In genomic region chr17:19726615-19727376, GRCh38 we compare ENCODE assay signal across 14 cellular contexts. TPM values are rescaled to one million over a fixed set of nuclear protein-coding genes. Genes with fewer than 3 reads are reported as not detected.
DNase-seq lines count a peak whose midpoint lies in the region; ATAC-seq and TF ChIP-seq lines count a peak whose summit lies in the region.
"Had no signal": no experiment of that assay in that cellular context is flagged by ENCODE, and none has a peak within 500 bp of the region (broad histone marks: within the 10 kb centered on the region; RNA-seq: fewer than 3 reads in every experiment).

No MANE protein-coding gene starts in this region.

- H3K4me2 ChIP-seq in OCI-LY7 (ENCODE audit: low read length): no peak overlapping the region
- no peak overlapping the region for H3K4me2 ChIP-seq in H9 (ENCODE audit: insufficient read depth, insufficient read length, low read length)

- H3K4me3 ChIP-seq in duodenal mucosa (ENCODE audit: low read depth in 1 of 2, low read length in 2 of 2) (no peak overlapping the region), testis (no peak overlapping the region), OCI-LY7 (ENCODE audit: low read depth, low read length, poor library complexity, severe bottlenecking) (no peak overlapping the region)

- H2BK120ac ChIP-seq in H9 (ENCODE audit: low read depth, low read length, poor library complexity, severe bottlenecking): no peak overlapping the region

- POLR2A ChIA-PET in RWPE1 (lab: Yijun Ruan, JAX; ENCODE audit: low non-redundant PET): interaction anchor here (1.6 kb wide), 1 partner anchor 25 kb away, joined by 5 read pairs; no protein-coding TSS in a partner anchor
- POLR2A ChIA-PET in OCI-LY7 (lab: Charles Lee): interaction anchor here (1.1 kb wide), 1 partner anchor 31 kb away, joined by 5 read pairs; no protein-coding TSS in a partner anchor

- no peaks in the 10 kb centered on the region for H3K79me1 ChIP-seq in H9 (ENCODE audit: insufficient read depth, low read depth, low read length, poor library complexity, severe bottlenecking)

- H3K23ac ChIP-seq in H9 (ENCODE audit: insufficient read length, low read depth, low read length): no peak overlapping the region

- no peaks in the 10 kb centered on the region for H4K20me1 ChIP-seq in OCI-LY7 (ENCODE audit: insufficient read depth, low read length)
- H4K20me1 ChIP-seq in H9 (ENCODE audit: control insufficient read depth, insufficient read depth, insufficient read length): no peaks in the 10 kb centered on the region

- H3K4ac ChIP-seq in H9 (ENCODE audit: low read depth, low read length): no peak overlapping the region

- no peak overlapping the region for H3K14ac ChIP-seq in H9 (ENCODE audit: insufficient read depth, low read length)

- no peak overlapping the region for H4K91ac ChIP-seq in H9 (ENCODE audit: insufficient read length, low read depth, low read length)

- H3K27me3 Mint-ChIP-seq in H9 (ENCODE audit: low read depth): peaks cover 4% of the 10 kb centered on the region

- H3K27ac ChIP-seq in RWPE1 (peak overlapping the region; percentile 100), duodenal mucosa (ENCODE audit: low read depth, low read length) (peak overlapping the region; percentile 8), testis (peak overlapping the region; percentile 95 to 96), OCI-LY7 (ENCODE audit: low read depth, low read length, poor library complexity, severe bottlenecking) (no peak overlapping the region), H9 (ENCODE audit: insufficient read length, low read depth, low read length) (no peak overlapping the region)

- no peak overlapping the region for H4K8ac ChIP-seq in H9 (replicated peaks; ENCODE audit: insufficient read length, low read depth, low read length)

- DNase-seq in RWPE1 (ENCODE audit: low spot score) (no peak), medulla oblongata (ENCODE audit: extremely low spot score) (peak; percentile 22), testis (no peak), OCI-LY7 (ENCODE audit: low spot score) (no peak), H9 (no peak)
- no peak for DNase-seq in stimulated activated naive CD4-positive, alpha-beta T cell (lab: John Stamatoyannopoulos, UW)
- DNase-seq: activated CD4-positive, CD25-positive, alpha-beta regulatory T cell treated with anti-CD3 and anti-CD28 coated beads, Interleukin-2, amount 50 U/mL, for 72 hours; activated naive CD4-positive, alpha-beta T cell; stimulated activated CD4-positive, alpha-beta T cell treated with anti-CD3 and anti-CD28 coated beads, Interleukin-2, amount 100 ng/mL, for 48 hours had no signal

- intact Hi-C loops in testis (cut with DNase I; ENCODE audit: low total_unique reads): loop anchor here (5.0 kb wide), 1 partner anchor 79 kb away; the partner anchor contains the start of gene ALDH3A2
- intact Hi-C loops in OCI-LY7 (cut with micrococcal nuclease; ENCODE audit: unreplicated experiment): no loop called here

- no peak overlapping the region for H3T11ph ChIP-seq in H9 (ENCODE audit: low read length)

- H3K4me1 ChIP-seq in duodenal mucosa (ENCODE audit: control insufficient read depth in 1 of 2, insufficient read depth in 2 of 2, low read length in 2 of 2) (peaks cover 15 to 19% of the 10 kb centered on the region in 2 donors), testis (peaks cover 47% of the 10 kb centered on the region), OCI-LY7 (ENCODE audit: insufficient read depth, low read length, poor library complexity, severe bottlenecking) (no peaks in the 10 kb centered on the region), H9 (ENCODE audit: insufficient read depth, low read length) (no peaks in the 10 kb centered on the region)

- H3K9me3 ChIP-seq in duodenal mucosa (ENCODE audit: control insufficient read depth in 1 of 2, low read length in 2 of 2) (no peaks in the 10 kb centered on the region), testis (no peaks in the 10 kb centered on the region), OCI-LY7 (ENCODE audit: low read length) (no peaks in the 10 kb centered on the region), H9 (ENCODE audit: control insufficient read depth, low read depth, low read length) (no peaks in the 10 kb centered on the region)

- H3K23me2 ChIP-seq in H9 (ENCODE audit: insufficient read length, low read depth, low read length, poor library complexity, severe bottlenecking): no peaks in the 10 kb centered on the region

- H2AFZ ChIP-seq in OCI-LY7 (ENCODE audit: low read length) (no peak overlapping the region), H9 (ENCODE audit: low read length) (no peak overlapping the region)

- no peak overlapping the region for H2BK20ac ChIP-seq in H9 (ENCODE audit: low read depth, low read length, poor library complexity, severe bottlenecking)

- H3K27me3 ChIP-seq in duodenal mucosa (ENCODE audit: control insufficient read depth in 1 of 2, insufficient read depth in 2 of 2, low read length in 2 of 2): no peaks in the 10 kb centered on the region
- H3K27me3 ChIP-seq in testis: no peaks in the 10 kb centered on the region
- no peaks in the 10 kb centered on the region for H3K27me3 ChIP-seq in H9 (ENCODE audit: insufficient read depth, low read length)

- no peak overlapping the region for H3K4me3 Mint-ChIP-seq in H9

- H2AK5ac ChIP-seq in H9 (ENCODE audit: insufficient read length, low read length): no peak overlapping the region

- H3K36me3 Mint-ChIP-seq in H9 (ENCODE audit: insufficient read depth in 1 of 3, low read depth in 3 of 3): no peaks in the 10 kb centered on the region

- no peaks in the 10 kb centered on the region for H3K9me3 Mint-ChIP-seq in H9

- CTCF ChIA-PET in RWPE1 (lab: Yijun Ruan, JAX): interaction anchor here (1.0 to 1.6 kb wide), 4 partner anchors 11 to 40 kb away, joined by 3 to 8 read pairs (median 6); partner anchors contain the start of gene SLC47A2
- CTCF ChIA-PET in OCI-LY7 (lab: Charles Lee; ENCODE audit: unreplicated experiment): no interaction called here

- TF ChIP-seq POLR2A in testis (IDR thresholded peaks at IDR 0.05): no peak

- H3K27ac Mint-ChIP-seq in H9: no peak overlapping the region

- H4K5ac ChIP-seq in H9 (ENCODE audit: insufficient read length, low read depth, low read length): no peak overlapping the region

- TF ChIP-seq CTCF in RWPE1 (conservative IDR thresholded peaks at IDR 0.05; ENCODE audit: low read depth) (no peak), testis (IDR thresholded peaks at IDR 0.05) (no peak), OCI-LY7 (conservative IDR thresholded peaks at IDR 0.05; ENCODE audit: low read length) (no peak), H9 (conservative IDR thresholded peaks at IDR 0.05) (no peak)

- H3K18ac ChIP-seq in H9 (ENCODE audit: insufficient read length, low read depth, low read length): no peak overlapping the region

- H2BK12ac ChIP-seq in H9 (ENCODE audit: insufficient read length, low read depth, low read length): no peak overlapping the region

- H3K9ac ChIP-seq in duodenal mucosa (ENCODE audit: low read depth in 1 of 2, low read length in 2 of 2) (no peak overlapping the region), H9 (ENCODE audit: extremely low read depth, insufficient read length, low read length) (no peak overlapping the region)

- no peak overlapping the region for H3K56ac ChIP-seq in H9 (ENCODE audit: insufficient read length, low read depth, low read length)

- H3K79me2 ChIP-seq in OCI-LY7 (ENCODE audit: insufficient read depth, low read depth, low read length): no peaks in the 10 kb centered on the region
- no peaks in the 10 kb centered on the region for H3K79me2 ChIP-seq in H9 (ENCODE audit: insufficient read depth, low read length)

- H3K36me3 ChIP-seq in duodenal mucosa (ENCODE audit: control insufficient read depth in 1 of 2, insufficient read depth in 2 of 2, low read length in 2 of 2) (no peaks in the 10 kb centered on the region), testis (ENCODE audit: low read depth, missing control alignments) (no peaks in the 10 kb centered on the region), OCI-LY7 (ENCODE audit: insufficient read depth, low read length) (no peaks in the 10 kb centered on the region)

- no peak for ATAC-seq in GM18909 (IDR thresholded peaks at IDR 0.05; ENCODE audit: poor library complexity, unreplicated experiment)

- H3K9me2 ChIP-seq in OCI-LY7 (ENCODE audit: insufficient read depth, low read length): no peaks in the 10 kb centered on the region

- no peak overlapping the region for H2BK5ac ChIP-seq in H9 (ENCODE audit: insufficient read length, low read length)

- WGBS in testis, 2 donors: 59 to 69% methylated on average over 7 of the region's 7 CpGs
- no CpG with 5 or more reads among the region's 7 CpGs for WGBS in H9 (ENCODE audit: extremely low coverage, insufficient read length, low lambda C conversion rate)

- BruUV-seq in OCI-LY7 (replicated peaks; lab: Mats Ljungman, UMichigan): no TSS peak

- no peaks in the 10 kb centered on the region for H3K4me1 Mint-ChIP-seq in H9

- no peak overlapping the region for H2BK15ac ChIP-seq in H9 (ENCODE audit: low read depth, low read length)

RNA-seq across cellular contexts. Expression of gene SLC47A2, which starts 10.4 kb away (rescaled TPM):
- total RNA-seq in testis (under 1 TPM; 0.16 to 0.50 TPM), OCI-LY7 (2022) (not detected in 2 replicates), H9 (2021) (not detected in 2 replicates)
- 1.1 TPM for polyA plus RNA-seq in testis (ENCODE audit: insufficient read depth, low read depth, low replicate concordance)
- total RNA-seq in OCI-LY7 (2014; rRNA removed; shearing (Covaris generic)): not detected in 2 replicates
- total RNA-seq: epithelial cell of proximal tubule, mononuclear cell, RPMI7951 had no signal

RNA-seq across cellular contexts. Expression of gene ALDH3A1, which starts 21.3 kb away (rescaled TPM):
- total RNA-seq in testis (1 to 10 TPM; 3.2 to 5.6 TPM), OCI-LY7 (2022) (not detected in 2 replicates), H9 (2021) (0.31 and 0.39 TPM in 2 replicates)
- 4.2 TPM for polyA plus RNA-seq in testis (ENCODE audit: insufficient read depth, low read depth, low replicate concordance)
- total RNA-seq in OCI-LY7 (2014; rRNA removed; shearing (Covaris generic)): 0.16 and 0.26 TPM in 2 replicates
- total RNA-seq: mononuclear cell, RPMI7951 had no signal

Comparison
In these comparisons a context has a peak if more than half of its experiments do, and no peak if none do; other contexts are left out.
1. H3K27ac ChIP-seq: peak in RWPE1 (single experiment), duodenal mucosa (single experiment) and testis (2 of 2); none in OCI-LY7 (single experiment) and H9 (single experiment).